8 cellular contexts compared by ENCODE assay signal in genomic region chr7:2314209-2314955, GRCh38.
DNase-seq lines count a peak whose midpoint lies in the region; FAIRE-seq and TF ChIP-seq lines count a peak whose summit lies in the region.

Gene SNX8, minus strand, starts transcription at chr7:2314441. Its CDS starts 20 bp downstream, at chr7:2314421.

- peaks cover 2% of the 10 kb centered on the region for H3K27me3 Mint-ChIP-seq in nephron progenitor cell (ENCODE audit: low read depth, poor library complexity)
- no peaks in the 10 kb centered on the region for H3K27me3 Mint-ChIP-seq in stimulated activated naive CD8-positive, alpha-beta T cell treated with anti-CD3 and anti-CD28 coated beads, Interleukin-15, Interleukin-2, amounts not matched to agents 100 ng/mL and 50 ng/mL, for 24 hours

- no peak for FAIRE-seq in H54 (lab: Jason Lieb, UNC)

- peaks cover 12% of the 10 kb centered on the region for H3K36me3 Mint-ChIP-seq in nephron progenitor cell (ENCODE audit: low read depth)
- H3K36me3 Mint-ChIP-seq in stimulated activated naive CD8-positive, alpha-beta T cell treated with anti-CD3 and anti-CD28 coated beads, Interleukin-15, Interleukin-2, amounts not matched to agents 100 ng/mL and 50 ng/mL, for 24 hours (ENCODE audit: low read depth), result peaks cover 6% of the 10 kb centered on the region

- no peak for TF ChIP-seq CTCF in nephron progenitor cell (IDR thresholded peaks at IDR 0.05)

- H3K9me3 Mint-ChIP-seq in nephron progenitor cell, result no peaks in the 10 kb centered on the region
- H3K9me3 Mint-ChIP-seq in stimulated activated naive CD8-positive, alpha-beta T cell treated with anti-CD3 and anti-CD28 coated beads, Interleukin-15, Interleukin-2, amounts not matched to agents 100 ng/mL and 50 ng/mL, for 24 hours, result no peaks in the 10 kb centered on the region

- H3K27ac Mint-ChIP-seq in nephron progenitor cell, result peak within 1 kb of the TSS; percentile 75
- peak within 1 kb of the TSS; percentile 88 for H3K27ac Mint-ChIP-seq in stimulated activated naive CD8-positive, alpha-beta T cell treated with anti-CD3 and anti-CD28 coated beads, Interleukin-15, Interleukin-2, amounts not matched to agents 100 ng/mL and 50 ng/mL, for 24 hours

- TF ChIP-seq POLR2A in H54 (IDR thresholded peaks at IDR 0.05; ENCODE audit: low read depth, low read length), result peak; percentile 94
- peak; percentile 79 for TF ChIP-seq POLR2A in Raji (IDR thresholded peaks at IDR 0.05; ENCODE audit: insufficient read depth, low read depth, low read length)

- H3K4me3 Mint-ChIP-seq in nephron progenitor cell, result peak within 1 kb of the TSS; percentile 96
- no peak within 1 kb of the TSS for H3K4me3 Mint-ChIP-seq in stimulated activated naive CD8-positive, alpha-beta T cell treated with anti-CD3 and anti-CD28 coated beads, Interleukin-15, Interleukin-2, amounts not matched to agents 100 ng/mL and 50 ng/mL, for 24 hours

- DNase-seq in EL (peak; percentile 85), H54 (ENCODE audit: insufficient read length, low spot score) (peak; percentile 100), LoVo (ENCODE audit: low spot score) (peak; percentile 97), fibroblast of the conjunctiva (ENCODE audit: low read depth) (peak; percentile 71), nephron progenitor cell (peak; percentile 99)
- peak; percentile 95 for DNase-seq in activated effector memory CD4-positive, alpha-beta T cell treated with Interleukin-2 at 50 U/mL for 16 hours

- H3K4me1 Mint-ChIP-seq in nephron progenitor cell, result peaks cover 25% of the 10 kb centered on the region
- peaks cover 26% of the 10 kb centered on the region for H3K4me1 Mint-ChIP-seq in stimulated activated naive CD8-positive, alpha-beta T cell treated with anti-CD3 and anti-CD28 coated beads, Interleukin-15, Interleukin-2, amounts not matched to agents 100 ng/mL and 50 ng/mL, for 24 hours (ENCODE audit: low read depth)

Comparison
In these comparisons a context has a peak if more than half of its experiments do, and no peak if none do; other contexts are left out.
1. Peak in every context shown above with its lines: DNase-seq.